10 cellular contexts compared by ENCODE assay signal in genomic region chr5:173984218-173984617, GRCh38. TPM values are rescaled to one million over a fixed set of nuclear protein-coding genes. Genes with fewer than 3 reads are reported as not detected.
DNase-seq lines count a peak whose midpoint lies in the region; ATAC-seq and TF ChIP-seq lines count a peak whose summit lies in the region.
"Had no signal": no experiment of that assay in that cellular context is flagged by ENCODE, and none has a peak within 500 bp of the region (broad histone marks: within the 10 kb centered on the region; RNA-seq: fewer than 3 reads in every experiment).

No MANE protein-coding gene starts in this region.

- no peak overlapping the region for H3K4me3 ChIP-seq in breast epithelium
- H3K4me3 ChIP-seq in fibroblast of villous mesenchyme (ENCODE audit: low read depth, low read length): no peak overlapping the region
- no peak overlapping the region for H3K4me3 ChIP-seq in upper lobe of right lung

- intact Hi-C loops in MCF 10A (cut with micrococcal nuclease) (loop anchor here (1.0 to 10.0 kb wide), 4 partner anchors 365 to 1009 kb away; no protein-coding TSS in a partner anchor), breast epithelium (cut with DNase I; ENCODE audit: low total_unique reads) (no loop called here), upper lobe of right lung (cut with DNase I) (no loop called here)

- ATAC-seq in upper lobe of right lung (peak; percentile 49), HG03045 (IDR thresholded peaks at IDR 0.05; ENCODE audit: unreplicated experiment) (no peak)

- peak; percentile 44 for DNase-seq in MCF 10A (ENCODE audit: unreplicated experiment)
- no peak for DNase-seq in breast epithelium (ENCODE audit: low spot score in 2 of 2)
- DNase-seq in SHP77 (lab: John Stamatoyannopoulos, UW): peak; percentile 35 to 41
- peak; percentile 23 for DNase-seq in fibroblast of villous mesenchyme (ENCODE audit: low read depth)
- DNase-seq in upper lobe of right lung: no peak
- no peak for DNase-seq in DMS153 (lab: John Stamatoyannopoulos, UW)
- DNase-seq in AG20443 (ENCODE audit: low spot score): no peak
- DNase-seq: activated effector memory CD4-positive, alpha-beta T cell treated with Interleukin-2 at 50 U/mL for 16 hours had no signal

- no peak overlapping the region for H3K27ac ChIP-seq in breast epithelium
- H3K27ac ChIP-seq in upper lobe of right lung: no peak overlapping the region

- no peaks in the 10 kb centered on the region for H3K36me3 Mint-ChIP-seq in MCF 10A (ENCODE audit: insufficient read depth, unreplicated experiment)

- H3K4me1 ChIP-seq in breast epithelium (no peaks in the 10 kb centered on the region), upper lobe of right lung (no peaks in the 10 kb centered on the region)

- H3K4me1 Mint-ChIP-seq in MCF 10A (ENCODE audit: insufficient read depth, unreplicated experiment): no peaks in the 10 kb centered on the region

- H3K36me3 ChIP-seq in breast epithelium (no peaks in the 10 kb centered on the region), upper lobe of right lung (no peaks in the 10 kb centered on the region)

- TF ChIP-seq POLR2A in breast epithelium (IDR thresholded peaks at IDR 0.05): no peak

- H3K9me3 ChIP-seq in breast epithelium: peaks cover 0 to 6% of the 10 kb centered on the region in 2 donors
- no peaks in the 10 kb centered on the region for H3K9me3 ChIP-seq in upper lobe of right lung

- H3K27me3 ChIP-seq in breast epithelium (no peaks in the 10 kb centered on the region), upper lobe of right lung (peaks cover 7% of the 10 kb centered on the region)

- H3K27me3 Mint-ChIP-seq in MCF 10A (ENCODE audit: insufficient read depth, unreplicated experiment): peaks cover 19% of the 10 kb centered on the region

- CTCF ChIA-PET in MCF 10A (lab: Yijun Ruan, JAX): interaction anchor here (0.6 to 10.3 kb wide), 16 partner anchors 10 to 1573 kb away, joined by 3 to 85 read pairs (median 3); partner anchors contain the start of gene BOD1

- H3K27ac Mint-ChIP-seq in MCF 10A (ENCODE audit: low read depth, unreplicated experiment): no peak overlapping the region

- POLR2A ChIA-PET in MCF 10A (lab: Yijun Ruan, JAX): interaction anchor here (0.9 to 1.5 kb wide), 2 partner anchors 10 to 367 kb away, joined by 3 read pairs; partner anchors contain the start of gene BOD1

- peak; percentile 59 for TF ChIP-seq CTCF in MCF 10A (IDR thresholded peaks at IDR 0.05; ENCODE audit: unreplicated experiment)
- peak in 1 of 3 donors; percentile 35 for TF ChIP-seq CTCF in breast epithelium (IDR thresholded peaks at IDR 0.05)
- TF ChIP-seq CTCF in fibroblast of villous mesenchyme (IDR thresholded peaks at IDR 0.05; ENCODE audit: insufficient read depth, low read depth, low read length): peak; percentile 54
- TF ChIP-seq CTCF in upper lobe of right lung (IDR thresholded peaks at IDR 0.05): peak; percentile 19

- no TSS peak for BruUV-seq in MCF 10A (replicated peaks; lab: Mats Ljungman, UMichigan)

- no peak overlapping the region for H3K4me3 Mint-ChIP-seq in MCF 10A (ENCODE audit: unreplicated experiment)

- no peaks in the 10 kb centered on the region for H3K9me3 Mint-ChIP-seq in MCF 10A (ENCODE audit: unreplicated experiment)

RNA-seq across cellular contexts. Expression of gene C5orf47, which starts 4.8 kb away (rescaled TPM):
- not detected in 2 replicates for total RNA-seq in MCF 10A (2022)
- not detected for total RNA-seq in breast epithelium
- total RNA-seq in fibroblast of villous mesenchyme: not detected in 2 replicates
- total RNA-seq in upper lobe of right lung: not detected
- total RNA-seq: NCI-H460 had no signal

Comparison
In these comparisons a context has a peak if more than half of its experiments do, and no peak if none do; other contexts are left out.
1. DNase-seq: peak in MCF 10A (single experiment), SHP77 (2 of 2) and fibroblast of villous mesenchyme (single experiment); none in breast epithelium (0 of 2), upper lobe of right lung (single experiment), DMS153 (single experiment) and AG20443 (single experiment).